In genomic region chr10:132464256-132465192, GRCh38 we compare ENCODE assay signal across 1 cellular context.
TF ChIP-seq lines count a peak whose summit lies in the region.

No MANE protein-coding gene starts in this region.

TF ChIP-seq in WTC11, 78 proteins besides CTCF, POLR2A, EP300 and RAD21:
- TF ChIP-seq MLX (CRISPR knock-in tag; IDR thresholded peaks at IDR 0.05) (no peak), ZNF263 (CRISPR knock-in tag; IDR thresholded peaks at IDR 0.05; ENCODE audit: low read depth) (no peak), CDX4 (CRISPR knock-in tag; IDR thresholded peaks at IDR 0.05; ENCODE audit: borderline replicate concordance) (no peak), ZNF512 (CRISPR knock-in tag; IDR thresholded peaks at IDR 0.05; ENCODE audit: borderline replicate concordance) (no peak), ZNF219 (CRISPR knock-in tag; IDR thresholded peaks at IDR 0.05; ENCODE audit: borderline replicate concordance) (no peak), NFYB (CRISPR knock-in tag; conservative IDR thresholded peaks at IDR 0.05; ENCODE audit: low read depth) (no peak), MYBL2 (CRISPR knock-in tag; IDR thresholded peaks at IDR 0.05) (no peak), FOXK1 (CRISPR knock-in tag; IDR thresholded peaks at IDR 0.05) (no peak), TCF7 (CRISPR knock-in tag; IDR thresholded peaks at IDR 0.05; ENCODE audit: low read depth) (no peak), CREB1 (CRISPR knock-in tag; IDR thresholded peaks at IDR 0.05) (no peak), ZNF396 (CRISPR knock-in tag; IDR thresholded peaks at IDR 0.05; ENCODE audit: borderline replicate concordance) (no peak)
TF ChIP-seq in WTC11: peak in this region for 0.
